ENCODE assay signal across 22 cellular contexts in the genomic region with DNA sequence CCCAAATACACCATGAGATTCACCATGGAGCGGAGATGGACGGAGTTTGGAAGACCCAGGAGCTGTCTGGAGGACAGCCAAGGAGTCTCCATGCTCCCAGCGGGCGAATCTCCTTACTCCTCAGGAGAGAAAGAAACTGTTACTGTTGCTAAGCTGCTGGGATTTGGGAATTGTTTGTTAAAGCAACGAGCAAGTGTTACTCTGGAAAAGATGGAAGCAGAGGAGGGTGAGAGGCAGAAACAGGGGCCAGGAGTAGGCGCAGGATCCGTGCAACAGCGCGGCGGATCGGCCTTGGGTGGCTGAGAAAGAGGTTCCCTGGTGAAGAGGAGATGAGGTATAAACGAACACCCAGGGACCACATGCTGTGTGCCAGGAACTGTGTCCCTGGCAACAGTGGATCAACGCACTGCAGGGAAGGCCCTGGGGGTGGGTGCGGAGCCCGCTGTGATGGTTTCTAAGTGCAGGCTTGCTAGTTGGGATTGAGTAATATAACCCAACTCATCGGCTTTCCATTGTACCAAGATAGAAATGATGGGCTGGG.
"Had no signal": no experiment of that assay in that cellular context is flagged by ENCODE, and none has a peak within 500 bp of the region (broad histone marks: within the 10 kb centered on the region; RNA-seq: fewer than 3 reads in every experiment).

No MANE protein-coding gene starts in this region.

- H3K27me3 ChIP-seq: body of pancreas, cardiac muscle cell, left lung, right lobe of liver, tibial nerve, uterus had no signal

- H3K36me3 ChIP-seq: cardiac muscle cell, left lung, right lobe of liver, suprapubic skin, tibial nerve, uterus had no signal

- DNase-seq: activated CD4-positive, alpha-beta memory T cell treated with anti-CD3 and anti-CD28 coated beads, Interleukin-2, amount 10 ng/mL, durations not matched to agents 7 days and 5 days; activated CD4-positive, alpha-beta T cell treated with anti-CD3 and anti-CD28 coated beads, Interleukin-2, amount 10 ng/mL, durations not matched to agents 24 days and 14 days; activated gamma-delta T cell; activated T-cell treated with anti-CD3 and anti-CD28 coated beads, Interleukin-2, amount 50 U/mL, for 72 hours; body of pancreas; left lung; natural killer cell; right lobe of liver; small intestine; stimulated activated CD4-positive, alpha-beta T cell treated with anti-CD3 and anti-CD28 coated beads, Interleukin-2, amount 100 ng/mL, for 24 hours; stimulated activated naive CD8-positive, alpha-beta T cell treated with anti-CD3 and anti-CD28 coated beads, Interleukin-15, amount 100 ng/mL, for 72 hours; uterus had no signal

- H3K79me2 ChIP-seq: parathyroid adenoma had no signal

- H3K27me3 Mint-ChIP-seq: activated CD4-positive, alpha-beta memory T cell treated with anti-CD3 and anti-CD28 coated beads, Interleukin-2, amount 10 ng/mL, durations not matched to agents 7 days and 5 days; activated CD4-positive, alpha-beta T cell treated with anti-CD3 and anti-CD28 coated beads, Interleukin-2, amount 10 ng/mL, durations not matched to agents 24 days and 14 days; stimulated activated naive CD8-positive, alpha-beta T cell treated with anti-CD3 and anti-CD28 coated beads, Interleukin-15, amount 100 ng/mL, for 72 hours had no signal

- H3K27ac Mint-ChIP-seq: activated CD4-positive, alpha-beta memory T cell treated with anti-CD3 and anti-CD28 coated beads, Interleukin-2, amount 10 ng/mL, durations not matched to agents 7 days and 5 days; activated CD4-positive, alpha-beta T cell treated with anti-CD3 and anti-CD28 coated beads, Interleukin-2, amount 10 ng/mL, durations not matched to agents 24 days and 14 days; activated naive CD4-positive, alpha-beta T cell treated with anti-CD3 and anti-CD28 coated beads, Interleukin-2, amount 50 U/mL, for 24 hours; activated T-cell treated with anti-CD3 and anti-CD28 coated beads, Interleukin-2, amount 50 U/mL, for 72 hours; mesothelial cell of epicardium; natural killer cell; stimulated activated effector memory CD8-positive, alpha-beta T cell treated with anti-CD3 and anti-CD28 coated beads, Interleukin-12 subunit alpha, Interleukin-12 subunit beta, amount 100 ng/mL, for 72 hours had no signal

- H3K36me3 Mint-ChIP-seq: activated naive CD4-positive, alpha-beta T cell treated with anti-CD3 and anti-CD28 coated beads, Interleukin-2, amount 50 U/mL, for 24 hours; mesothelial cell of epicardium; natural killer cell; stimulated activated effector memory CD8-positive, alpha-beta T cell treated with anti-CD3 and anti-CD28 coated beads, Interleukin-12 subunit alpha, Interleukin-12 subunit beta, amount 100 ng/mL, for 72 hours had no signal

- H3K9me3 ChIP-seq: body of pancreas, left lung, right lobe of liver, suprapubic skin, uterus had no signal

- ATAC-seq: activated CD4-positive, CD25-positive, alpha-beta regulatory T cell treated with anti-CD3 and anti-CD28 coated beads, Interleukin-2, amount 50 U/mL, for 24 hours; activated T-cell treated with anti-CD3 and anti-CD28 coated beads, Interleukin-2, amount 50 U/mL, for 72 hours; body of pancreas; left lung; natural killer cell; right lobe of liver; stimulated activated effector memory CD8-positive, alpha-beta T cell treated with anti-CD3 and anti-CD28 coated beads, Interleukin-12 subunit alpha, Interleukin-12 subunit beta, amount 100 ng/mL, for 72 hours; stimulated activated naive CD8-positive, alpha-beta T cell treated with anti-CD3 and anti-CD28 coated beads, Interleukin-15, amount 100 ng/mL, for 72 hours had no signal

- H3K9me3 Mint-ChIP-seq: activated CD4-positive, alpha-beta memory T cell treated with anti-CD3 and anti-CD28 coated beads, Interleukin-2, amount 10 ng/mL, durations not matched to agents 7 days and 5 days; activated CD4-positive, alpha-beta T cell treated with anti-CD3 and anti-CD28 coated beads, Interleukin-2, amount 10 ng/mL, durations not matched to agents 24 days and 14 days; activated naive CD4-positive, alpha-beta T cell treated with anti-CD3 and anti-CD28 coated beads, Interleukin-2, amount 50 U/mL, for 24 hours; activated T-cell treated with anti-CD3 and anti-CD28 coated beads, Interleukin-2, amount 50 U/mL, for 72 hours; natural killer cell; stimulated activated effector memory CD8-positive, alpha-beta T cell treated with anti-CD3 and anti-CD28 coated beads, Interleukin-12 subunit alpha, Interleukin-12 subunit beta, amount 100 ng/mL, for 72 hours had no signal

- H2AFZ ChIP-seq: parathyroid adenoma had no signal

- H3K4me1 Mint-ChIP-seq: activated CD4-positive, alpha-beta memory T cell treated with anti-CD3 and anti-CD28 coated beads, Interleukin-2, amount 10 ng/mL, durations not matched to agents 7 days and 5 days; activated CD4-positive, alpha-beta T cell treated with anti-CD3 and anti-CD28 coated beads, Interleukin-2, amount 10 ng/mL, durations not matched to agents 24 days and 14 days; activated naive CD4-positive, alpha-beta T cell treated with anti-CD3 and anti-CD28 coated beads, Interleukin-2, amount 50 U/mL, for 24 hours; mesothelial cell of epicardium; natural killer cell; stimulated activated effector memory CD8-positive, alpha-beta T cell treated with anti-CD3 and anti-CD28 coated beads, Interleukin-12 subunit alpha, Interleukin-12 subunit beta, amount 100 ng/mL, for 72 hours; stimulated activated naive CD8-positive, alpha-beta T cell treated with anti-CD3 and anti-CD28 coated beads, Interleukin-15, amount 100 ng/mL, for 72 hours had no signal

- H3K4me3 ChIP-seq: body of pancreas, cardiac muscle cell, left lung, lung, right lobe of liver, suprapubic skin, tibial nerve, uterus had no signal

- H3K4me1 ChIP-seq: body of pancreas, left lung, parathyroid adenoma, right lobe of liver, suprapubic skin, tibial nerve, uterus had no signal

- H3K4me3 Mint-ChIP-seq: activated CD4-positive, alpha-beta memory T cell treated with anti-CD3 and anti-CD28 coated beads, Interleukin-2, amount 10 ng/mL, durations not matched to agents 7 days and 5 days; activated CD4-positive, alpha-beta T cell treated with anti-CD3 and anti-CD28 coated beads, Interleukin-2, amount 10 ng/mL, durations not matched to agents 24 days and 14 days; activated naive CD4-positive, alpha-beta T cell treated with anti-CD3 and anti-CD28 coated beads, Interleukin-2, amount 50 U/mL, for 24 hours; activated T-cell treated with anti-CD3 and anti-CD28 coated beads, Interleukin-2, amount 50 U/mL, for 72 hours; mesothelial cell of epicardium; natural killer cell; stimulated activated effector memory CD8-positive, alpha-beta T cell treated with anti-CD3 and anti-CD28 coated beads, Interleukin-12 subunit alpha, Interleukin-12 subunit beta, amount 100 ng/mL, for 72 hours; stimulated activated naive CD8-positive, alpha-beta T cell treated with anti-CD3 and anti-CD28 coated beads, Interleukin-15, amount 100 ng/mL, for 72 hours had no signal

- H3K27ac ChIP-seq: body of pancreas, cardiac muscle cell, epithelial cell of prostate, left lung, parathyroid adenoma, right lobe of liver, suprapubic skin, tibial nerve, uterus had no signal
